1 cellular context compared by ENCODE assay signal in the genomic region with DNA sequence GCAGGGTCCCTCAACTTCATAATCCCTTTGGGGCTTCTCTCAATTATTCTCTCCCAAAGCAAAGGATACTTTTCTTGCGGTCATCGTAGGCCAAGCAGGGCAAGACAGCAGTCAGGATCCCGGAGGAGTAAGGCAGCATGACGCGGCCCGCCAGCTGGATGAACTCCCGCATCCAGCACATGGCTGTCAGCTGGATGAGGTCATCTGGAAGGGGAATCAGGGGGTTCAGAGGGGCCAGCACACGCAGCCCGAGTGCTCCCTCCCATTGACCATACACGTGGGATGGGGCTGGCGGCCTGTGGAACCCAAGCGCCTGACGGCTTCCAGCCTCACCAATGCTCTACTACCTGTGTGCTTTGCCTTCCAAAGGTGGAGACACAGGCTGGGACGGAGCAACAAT.
TF ChIP-seq lines count a peak whose summit lies in the region.

No MANE protein-coding gene starts in this region.

TF ChIP-seq in IMR-90, 13 proteins besides CTCF, POLR2A, EP300 and RAD21:
- TF ChIP-seq, protein P1, sequence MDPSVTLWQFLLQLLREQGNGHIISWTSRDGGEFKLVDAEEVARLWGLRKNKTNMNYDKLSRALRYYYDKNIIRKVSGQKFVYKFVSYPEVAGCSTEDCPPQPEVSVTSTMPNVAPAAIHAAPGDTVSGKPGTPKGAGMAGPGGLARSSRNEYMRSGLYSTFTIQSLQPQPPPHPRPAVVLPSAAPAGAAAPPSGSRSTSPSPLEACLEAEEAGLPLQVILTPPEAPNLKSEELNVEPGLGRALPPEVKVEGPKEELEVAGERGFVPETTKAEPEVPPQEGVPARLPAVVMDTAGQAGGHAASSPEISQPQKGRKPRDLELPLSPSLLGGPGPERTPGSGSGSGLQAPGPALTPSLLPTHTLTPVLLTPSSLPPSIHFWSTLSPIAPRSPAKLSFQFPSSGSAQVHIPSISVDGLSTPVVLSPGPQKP (IDR thresholded peaks at IDR 0.05; ENCODE audit: borderline replicate concordance, low read depth, low read length) = no peak
- TF ChIP-seq MXI1 (IDR thresholded peaks at IDR 0.05; ENCODE audit: borderline replicate concordance, low read depth, low read length) = no peak
